In the genomic region with DNA sequence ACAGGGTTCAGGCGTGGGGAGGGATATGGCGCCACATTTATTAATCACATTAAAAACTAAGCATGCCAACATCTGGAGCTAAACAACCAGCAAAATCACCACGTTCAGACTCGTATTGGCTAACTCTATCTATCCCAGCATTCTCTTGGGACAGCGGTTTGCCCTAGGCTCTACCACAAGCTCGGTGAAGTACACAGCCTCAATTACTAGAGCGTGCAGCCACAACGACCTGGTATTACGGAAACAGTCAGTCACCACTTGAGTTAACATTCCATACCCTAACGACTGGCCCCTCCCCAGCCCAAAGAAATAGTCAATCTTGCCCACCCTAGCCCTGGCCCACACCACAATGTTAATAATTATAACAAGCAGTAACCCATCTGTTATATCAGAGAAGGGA, we compare ENCODE assay signal across 8 cellular contexts. TPM values are rescaled to one million over a fixed set of nuclear protein-coding genes. Genes with fewer than 3 reads are reported as not detected.
DNase-seq lines count a peak whose midpoint lies in the region; ATAC-seq and TF ChIP-seq lines count a peak whose summit lies in the region.

No MANE protein-coding gene starts in this region.

- ATAC-seq in GM19463 (IDR thresholded peaks at IDR 0.05; ENCODE audit: unreplicated experiment) (peak; percentile 87), HG03354 (IDR thresholded peaks at IDR 0.05; ENCODE audit: poor library complexity, severe bottlenecking, unreplicated experiment) (peak; percentile 92)

- TF ChIP-seq CTCF in epithelial cell of proximal tubule (conservative IDR thresholded peaks at IDR 0.05; ENCODE audit: low read depth, low read length), result no peak

- H3K4me3 ChIP-seq in epithelial cell of proximal tubule (ENCODE audit: low read depth, low read length), result no peak overlapping the region

- DNase-seq in DMS79 treated with DMSO at 0.1 percent for 48 hours (lab: John Stamatoyannopoulos, UW) (peak; percentile 51), epithelial cell of proximal tubule (ENCODE audit: low read depth) (peak; percentile 53), NCI-H2196 treated with DMSO at 0.1 percent for 48 hours (lab: John Stamatoyannopoulos, UW; ENCODE audit: unreplicated experiment) (no peak)
- no peak for DNase-seq in central memory CD4-positive, alpha-beta T cell
- DNase-seq in stimulated activated CD8-positive, alpha-beta memory T cell treated with anti-CD3 and anti-CD28 coated beads, Interleukin-4, amount 100 ng/mL, for 48 hours, result no peak
- DNase-seq in activated naive CD4-positive, alpha-beta T cell treated with Interleukin-2 at 50 U/mL for 16 hours, result no peak

RNA-seq across cellular contexts. Expression of a gene that starts 32.1 kb away (rescaled TPM):
- not detected in 2 replicates for total RNA-seq in epithelial cell of proximal tubule

Comparison
In these comparisons a context has a peak if more than half of its experiments do, and no peak if none do; other contexts are left out.
1. DNase-seq: peak in DMS79 treated with DMSO at 0.1 percent for 48 hours (single experiment) and epithelial cell of proximal tubule (single experiment); none in central memory CD4-positive, alpha-beta T cell (single experiment), NCI-H2196 treated with DMSO at 0.1 percent for 48 hours (single experiment), stimulated activated CD8-positive, alpha-beta memory T cell treated with anti-CD3 and anti-CD28 coated beads, Interleukin-4, amount 100 ng/mL, for 48 hours (single experiment) and activated naive CD4-positive, alpha-beta T cell treated with Interleukin-2 at 50 U/mL for 16 hours (single experiment).